2 cellular contexts compared by ENCODE assay signal in the genomic region with DNA sequence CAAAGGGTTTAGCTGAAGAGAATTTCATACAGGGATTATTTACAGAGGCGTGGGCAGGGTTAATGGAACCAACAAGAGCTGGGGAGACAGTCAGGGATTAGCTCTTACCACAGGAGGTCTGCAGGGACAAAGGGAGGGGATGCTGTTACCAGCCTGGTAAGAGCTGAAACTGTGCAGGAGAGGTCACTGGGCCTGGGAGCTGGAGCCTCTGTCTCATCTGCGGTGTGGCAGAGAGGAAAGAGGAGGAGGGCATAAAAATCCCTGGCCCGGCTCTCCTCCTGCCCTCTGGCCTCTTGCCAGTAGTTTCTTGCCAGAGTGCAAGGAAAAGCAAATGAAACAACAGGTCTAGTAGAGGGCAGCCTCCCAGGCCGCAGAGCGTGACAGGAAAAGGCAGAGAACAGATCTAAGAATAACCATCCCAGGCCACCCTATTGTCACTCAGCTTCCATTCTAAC.
TF ChIP-seq lines count a peak whose summit lies in the region.

No MANE protein-coding gene starts in this region.

TF ChIP-seq in SK-N-SH treated with all-trans-retinoic acid at 6 μM for 48 hours, 23 proteins besides CTCF, POLR2A, EP300 and RAD21 (continued from another document):
- TF ChIP-seq, protein P1, sequence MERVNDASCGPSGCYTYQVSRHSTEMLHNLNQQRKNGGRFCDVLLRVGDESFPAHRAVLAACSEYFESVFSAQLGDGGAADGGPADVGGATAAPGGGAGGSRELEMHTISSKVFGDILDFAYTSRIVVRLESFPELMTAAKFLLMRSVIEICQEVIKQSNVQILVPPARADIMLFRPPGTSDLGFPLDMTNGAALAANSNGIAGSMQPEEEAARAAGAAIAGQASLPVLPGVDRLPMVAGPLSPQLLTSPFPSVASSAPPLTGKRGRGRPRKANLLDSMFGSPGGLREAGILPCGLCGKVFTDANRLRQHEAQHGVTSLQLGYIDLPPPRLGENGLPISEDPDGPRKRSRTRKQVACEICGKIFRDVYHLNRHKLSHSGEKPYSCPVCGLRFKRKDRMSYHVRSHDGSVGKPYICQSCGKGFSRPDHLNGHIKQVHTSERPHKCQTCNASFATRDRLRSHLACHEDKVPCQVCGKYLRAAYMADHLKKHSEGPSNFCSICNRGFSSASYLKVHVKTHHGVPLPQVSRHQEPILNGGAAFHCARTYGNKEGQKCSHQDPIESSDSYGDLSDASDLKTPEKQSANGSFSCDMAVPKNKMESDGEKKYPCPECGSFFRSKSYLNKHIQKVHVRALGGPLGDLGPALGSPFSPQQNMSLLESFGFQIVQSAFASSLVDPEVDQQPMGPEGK (CRISPR knock-in tag; IDR thresholded peaks at IDR 0.05; ENCODE audit: borderline replicate concordance) = no peak
- no peak for TF ChIP-seq CSDC2 (CRISPR knock-in tag; IDR thresholded peaks at IDR 0.05)
- no peak for TF ChIP-seq ZC3H10 (CRISPR knock-in tag; IDR thresholded peaks at IDR 0.05)
- TF ChIP-seq, protein P2, sequence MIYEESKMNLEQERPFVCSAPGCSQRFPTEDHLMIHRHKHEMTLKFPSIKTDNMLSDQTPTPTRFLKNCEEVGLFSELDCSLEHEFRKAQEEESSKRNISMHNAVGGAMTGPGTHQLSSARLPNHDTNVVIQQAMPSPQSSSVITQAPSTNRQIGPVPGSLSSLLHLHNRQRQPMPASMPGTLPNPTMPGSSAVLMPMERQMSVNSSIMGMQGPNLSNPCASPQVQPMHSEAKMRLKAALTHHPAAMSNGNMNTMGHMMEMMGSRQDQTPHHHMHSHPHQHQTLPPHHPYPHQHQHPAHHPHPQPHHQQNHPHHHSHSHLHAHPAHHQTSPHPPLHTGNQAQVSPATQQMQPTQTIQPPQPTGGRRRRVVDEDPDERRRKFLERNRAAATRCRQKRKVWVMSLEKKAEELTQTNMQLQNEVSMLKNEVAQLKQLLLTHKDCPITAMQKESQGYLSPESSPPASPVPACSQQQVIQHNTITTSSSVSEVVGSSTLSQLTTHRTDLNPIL (CRISPR knock-in tag; IDR thresholded peaks at IDR 0.05; ENCODE audit: low read depth) = no peak
- no peak for TF ChIP-seq GLIS3 (CRISPR knock-in tag; IDR thresholded peaks at IDR 0.05)

TF ChIP-seq in SK-N-SH, 30 proteins besides CTCF, POLR2A, EP300 and RAD21 (continued from another document):
- TF ChIP-seq REST (IDR thresholded peaks at IDR 0.05; ENCODE audit: low read depth, low read length) (no peak), FOXJ3 (CRISPR knock-in tag; IDR thresholded peaks at IDR 0.05) (no peak), USF2 (IDR thresholded peaks at IDR 0.05; ENCODE audit: borderline replicate concordance, low read depth, low read length) (no peak), MEF2A (IDR thresholded peaks at IDR 0.05; ENCODE audit: borderline replicate concordance, low read depth) (no peak), SMC3 (IDR thresholded peaks at IDR 0.05; ENCODE audit: low read depth, low read length) (no peak)
- TF ChIP-seq, protein P3, sequence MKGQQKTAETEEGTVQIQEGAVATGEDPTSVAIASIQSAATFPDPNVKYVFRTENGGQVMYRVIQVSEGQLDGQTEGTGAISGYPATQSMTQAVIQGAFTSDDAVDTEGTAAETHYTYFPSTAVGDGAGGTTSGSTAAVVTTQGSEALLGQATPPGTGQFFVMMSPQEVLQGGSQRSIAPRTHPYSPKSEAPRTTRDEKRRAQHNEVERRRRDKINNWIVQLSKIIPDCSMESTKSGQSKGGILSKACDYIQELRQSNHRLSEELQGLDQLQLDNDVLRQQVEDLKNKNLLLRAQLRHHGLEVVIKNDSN (IDR thresholded peaks at IDR 0.05; ENCODE audit: borderline replicate concordance, low read depth) = no peak
